In genomic region chr1:84407524-84408318, GRCh38 we compare ENCODE assay signal across 1 cellular context.
A peak's percentile ranks its signal among the peaks of the same experiment; 100 is the strongest.
TF ChIP-seq lines count a peak whose summit lies in the region.

No MANE protein-coding gene starts in this region.

TF ChIP-seq in neural cell, 6 proteins besides CTCF, POLR2A, EP300 and RAD21 (continued from another document):
- TF ChIP-seq EZH2 (IDR thresholded peaks at IDR 0.05; ENCODE audit: borderline replicate concordance, insufficient read depth, low read length, poor library complexity, severe bottlenecking) (no peak), POLR2AphosphoS5 (IDR thresholded peaks at IDR 0.05) (peak; percentile 18), TAF1 (IDR thresholded peaks at IDR 0.05; ENCODE audit: low read depth) (no peak)
